18 cellular contexts compared by ENCODE assay signal in the genomic region with DNA sequence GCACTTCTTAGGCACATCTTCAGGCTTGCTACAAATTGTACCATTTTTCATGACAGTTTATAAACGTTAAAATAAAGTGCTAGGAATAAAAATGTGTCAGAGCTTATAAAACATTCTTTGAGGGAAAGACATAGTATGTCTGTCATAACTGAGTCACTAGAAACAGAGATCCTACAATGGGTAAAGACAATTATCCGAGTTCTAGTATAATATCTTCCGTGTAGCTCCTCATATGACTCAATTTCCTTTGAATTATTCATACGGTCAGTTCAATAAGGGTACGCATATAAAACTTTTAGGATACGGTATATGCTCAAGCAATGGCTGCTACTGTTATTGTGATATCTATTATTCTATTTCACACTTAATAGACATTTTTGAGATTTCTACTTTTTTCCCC.
DNase-seq lines count a peak whose midpoint lies in the region; ATAC-seq and TF ChIP-seq lines count a peak whose summit lies in the region.
"Had no signal": no experiment of that assay in that cellular context is flagged by ENCODE, and none has a peak within 500 bp of the region (broad histone marks: within the 10 kb centered on the region; RNA-seq: fewer than 3 reads in every experiment).

No MANE protein-coding gene starts in this region.

- H3K4me3 ChIP-seq in PC-3 (ENCODE audit: low read length), result no peak overlapping the region
- H3K4me3 ChIP-seq in epithelial cell of esophagus (ENCODE audit: low read length), result no peak overlapping the region
- H3K4me3 ChIP-seq: BLaER1, GM12878, HAP-1 had no signal

- POLR2A ChIA-PET in PC-3 (lab: Charles Lee; ENCODE audit: unreplicated experiment), result no interaction called here

- BruUV-seq in PC-3 (replicated peaks; lab: Mats Ljungman, UMichigan), result no TSS peak

- H3K27ac ChIP-seq in PC-3 (ENCODE audit: low read length), result 0 out of 2 replicates have a peak overlapping the region, but pooled peaks have one; percentile 7
- no peak overlapping the region for H3K27ac ChIP-seq in substantia nigra (ENCODE audit: low read depth, low read length, poor library complexity, severe bottlenecking)
- H3K27ac ChIP-seq: 22Rv1, BLaER1 had no signal

- TF ChIP-seq CTCF in PC-3 (conservative IDR thresholded peaks at IDR 0.05; ENCODE audit: low read depth, low read length) (no peak), epithelial cell of esophagus (IDR thresholded peaks at IDR 0.05; ENCODE audit: insufficient read depth, low read depth, low read length, missing control alignments) (no peak)

- H3F3A ChIP-seq in PC-3 (ENCODE audit: low read length, unreplicated experiment), result no peaks in the 10 kb centered on the region

- H3K4me2 ChIP-seq in PC-3 (ENCODE audit: low read length), result no peak overlapping the region
- H3K4me2 ChIP-seq: BLaER1 had no signal

- ATAC-seq in PC-3 (peak; percentile 87), GM18517 (IDR thresholded peaks at IDR 0.05; ENCODE audit: unreplicated experiment) (no peak)
- ATAC-seq: GM12878, HepG2 had no signal

- intact Hi-C loops in PC-3 (cut with micrococcal nuclease), result no loop called here

- H3K9me3 ChIP-seq in PC-3 (ENCODE audit: low read length), result no peaks in the 10 kb centered on the region
- H3K9me3 ChIP-seq: Caco-2, HAP-1 had no signal

- no peak overlapping the region for H2AFZ ChIP-seq in PC-3 (ENCODE audit: low read length)

- H4K20me1 ChIP-seq in PC-3 (ENCODE audit: low read length), result no peaks in the 10 kb centered on the region
- H4K20me1 ChIP-seq: BLaER1 had no signal

- peaks cover 11% of the 10 kb centered on the region; the same call in 1 of the 2 replicates for H3K4me1 ChIP-seq in PC-3 (ENCODE audit: insufficient read depth, low read length)
- H3K4me1 ChIP-seq: BLaER1, Caco-2 had no signal

- CTCF ChIA-PET in PC-3 (lab: Charles Lee), result no interaction called here

- no peak overlapping the region for H3K9ac ChIP-seq in PC-3 (ENCODE audit: low read length)
- H3K9ac ChIP-seq: BLaER1 had no signal

- H3K36me3 ChIP-seq in PC-3 (ENCODE audit: low read depth, low read length), result no peaks in the 10 kb centered on the region
- H3K36me3 ChIP-seq: BLaER1, HAP-1 had no signal

- DNase-seq in A172 (ENCODE audit: low spot score) (peak; percentile 2), HPDE6-E6E7 (ENCODE audit: extremely low spot score) (peak; percentile 20), PC-3 (peak; percentile 58), epithelial cell of esophagus (ENCODE audit: low read depth) (peak; percentile 27), NCI-H2227 (lab: John Stamatoyannopoulos, UW; ENCODE audit: unreplicated experiment) (no peak), substantia nigra (lab: John Stamatoyannopoulos, UW) (no peak)
- DNase-seq in stimulated activated CD4-positive, alpha-beta T cell treated with anti-CD3 and anti-CD28 coated beads, Interleukin-2, amount 100 ng/mL, for 48 hours, result no peak
- DNase-seq: AML-193; Caco-2; CD8-positive, alpha-beta memory T cell; DND-41; HFFc6 had no signal

- H3K27me3 ChIP-seq in PC-3 (ENCODE audit: low read length), result no peaks in the 10 kb centered on the region
- H3K27me3 ChIP-seq: BLaER1 had no signal

- H3K9me2 ChIP-seq in PC-3 (replicated peaks; ENCODE audit: low read length), result no peaks in the 10 kb centered on the region

- H3K79me2 ChIP-seq in PC-3 (ENCODE audit: low read length), result no peaks in the 10 kb centered on the region

Comparison
In these comparisons a context has a peak if more than half of its experiments do, and no peak if none do; other contexts are left out.
1. DNase-seq: peak in A172 (single experiment), HPDE6-E6E7 (single experiment), PC-3 (single experiment) and epithelial cell of esophagus (single experiment); none in NCI-H2227 (single experiment), stimulated activated CD4-positive, alpha-beta T cell treated with anti-CD3 and anti-CD28 coated beads, Interleukin-2, amount 100 ng/mL, for 48 hours (0 of 2) and substantia nigra (0 of 49).